ENCODE assay signal across 8 cellular contexts in the genomic region with DNA sequence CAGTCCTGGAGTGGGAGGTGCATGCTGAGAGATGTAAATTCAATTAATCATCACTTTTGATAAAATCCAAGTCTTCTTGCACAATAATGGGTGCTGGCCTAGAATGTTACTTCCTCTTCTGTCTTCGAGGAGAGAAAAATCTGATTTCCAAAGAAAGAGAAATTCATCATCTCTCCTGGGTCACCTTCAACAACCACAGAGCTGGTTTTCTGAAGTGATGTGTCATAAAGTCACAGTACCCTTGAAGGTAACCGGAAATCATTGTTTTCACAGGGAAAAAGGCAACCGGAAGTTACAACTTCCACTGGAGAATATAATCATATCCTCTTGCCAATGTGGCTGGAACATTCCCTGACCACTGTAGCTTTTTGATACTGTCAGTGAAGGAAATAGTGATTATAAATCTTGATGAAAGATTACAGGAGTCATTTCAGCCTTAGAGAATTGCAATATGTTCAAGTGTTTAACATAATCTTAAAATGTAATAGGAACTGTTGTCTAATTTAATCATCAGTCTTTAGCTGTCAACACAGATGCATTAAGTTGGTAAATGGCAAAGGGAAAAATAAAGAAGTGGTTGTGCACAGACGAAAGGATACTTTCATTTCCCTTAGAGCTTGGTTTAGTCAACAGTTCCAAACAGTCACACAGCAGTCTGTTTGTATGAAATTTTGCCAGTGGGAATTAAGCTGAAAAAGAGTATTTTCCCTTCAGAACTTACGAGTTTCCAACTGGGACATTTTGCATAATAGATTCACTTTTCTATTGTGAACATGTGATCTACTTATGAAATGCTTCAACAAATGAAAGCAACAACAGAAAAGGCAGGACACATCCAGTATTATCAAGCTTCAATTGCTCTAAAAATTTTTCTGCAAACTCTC.
DNase-seq lines count a peak whose midpoint lies in the region; ATAC-seq and TF ChIP-seq lines count a peak whose summit lies in the region.

No MANE protein-coding gene starts in this region.

- ATAC-seq in HG03039 (IDR thresholded peaks at IDR 0.05; ENCODE audit: unreplicated experiment) = no peak
- no peak for ATAC-seq in GM21390 (IDR thresholded peaks at IDR 0.05; ENCODE audit: unreplicated experiment)
- ATAC-seq in WTC11 = no peak

- no peaks in the 10 kb centered on the region for H3K27me3 Mint-ChIP-seq in osteocyte (ENCODE audit: unreplicated experiment)
- H3K27me3 Mint-ChIP-seq in WTC11 (ENCODE audit: low read depth) = no peaks in the 10 kb centered on the region; the same call in 1 of the 2 replicates

- H3K4me3 Mint-ChIP-seq in osteocyte (ENCODE audit: unreplicated experiment) = no peak overlapping the region
- no peak overlapping the region for H3K4me3 Mint-ChIP-seq in WTC11

- H3K9me3 Mint-ChIP-seq in osteocyte (ENCODE audit: unreplicated experiment) (no peaks in the 10 kb centered on the region), WTC11 (no peaks in the 10 kb centered on the region)

- H3K4me3 ChIP-seq in SK-N-MC = peak overlapping the region; percentile 53
- H3K4me3 ChIP-seq in esophagus (ENCODE audit: low read depth in 1 of 2, low read length in 2 of 2) = no peak overlapping the region

- H3K4me1 Mint-ChIP-seq in osteocyte (ENCODE audit: unreplicated experiment) (peaks cover 33% of the 10 kb centered on the region), WTC11 (peaks cover 29% of the 10 kb centered on the region)

- 9 to 23% methylated on average over 5 of the region's 5 CpGs for WGBS in esophagus, 2 donors

- TF ChIP-seq CTCF in osteocyte (IDR thresholded peaks at IDR 0.05) (no peak), WTC11 (IDR thresholded peaks at IDR 0.05) (no peak)

- H3K36me3 Mint-ChIP-seq in osteocyte (ENCODE audit: unreplicated experiment) (no peaks in the 10 kb centered on the region), WTC11 (no peaks in the 10 kb centered on the region)

- POLR2A ChIA-PET in WTC11 (lab: Charles Lee) = no interaction called here

- H3K4me1 ChIP-seq in esophagus (ENCODE audit: control insufficient read depth in 2 of 2, insufficient read depth in 2 of 2, low read length in 1 of 2) = no peaks in the 10 kb centered on the region

- H3K9me3 ChIP-seq in SK-N-MC (ENCODE audit: low read depth, low read length) = no peaks in the 10 kb centered on the region
- H3K9me3 ChIP-seq in esophagus (ENCODE audit: control insufficient read depth in 2 of 2, insufficient read depth in 1 of 2, low read depth in 1 of 2, low read length in 1 of 2) = no peaks in the 10 kb centered on the region

- H3K27me3 ChIP-seq in esophagus (ENCODE audit: control insufficient read depth in 1 of 2, insufficient read depth in 2 of 2, low read length in 2 of 2) = no peaks in the 10 kb centered on the region

- CTCF ChIA-PET in WTC11 (lab: Charles Lee) = interaction anchor here (1.0 to 1.2 kb wide), 2 partner anchors 91 to 121 kb away, joined by 3 to 4 read pairs; no protein-coding TSS in a partner anchor

- H3K36me3 ChIP-seq in SK-N-MC (ENCODE audit: insufficient read depth, low read length) (no peaks in the 10 kb centered on the region), esophagus (ENCODE audit: control insufficient read depth in 2 of 2, insufficient read depth in 2 of 2, low read length in 1 of 2) (no peaks in the 10 kb centered on the region)

- peak overlapping the region; percentile 86 for H3K27ac ChIP-seq in SK-N-MC
- peak overlapping the region; percentile 10 to 81 for H3K27ac ChIP-seq in esophagus (ENCODE audit: low read depth in 2 of 2, low read length in 1 of 2)

- peak overlapping the region; percentile 72 for H3K27ac Mint-ChIP-seq in osteocyte (ENCODE audit: unreplicated experiment)
- H3K27ac Mint-ChIP-seq in WTC11 = no peak overlapping the region

- no peak overlapping the region for H3K9ac ChIP-seq in SK-N-MC (ENCODE audit: insufficient read length)

- peak; percentile 58 for DNase-seq in HCEC 1CT
- no peak for DNase-seq in SK-N-MC (ENCODE audit: low read depth, low spot score)
- no peak for DNase-seq in osteocyte (ENCODE audit: extremely low spot score, unreplicated experiment)
- DNase-seq in DMS79 (lab: John Stamatoyannopoulos, UW) = no peak
- DNase-seq in WTC11 (ENCODE audit: low spot score) = no peak

TF ChIP-seq in WTC11, 78 proteins besides CTCF, POLR2A, EP300 and RAD21:
- TF ChIP-seq ZNF219 (CRISPR knock-in tag; IDR thresholded peaks at IDR 0.05; ENCODE audit: borderline replicate concordance) (no peak), TCF7 (CRISPR knock-in tag; IDR thresholded peaks at IDR 0.05; ENCODE audit: low read depth) (no peak), ZNF317 (CRISPR knock-in tag; IDR thresholded peaks at IDR 0.05; ENCODE audit: borderline replicate concordance, low read depth) (no peak)
- TF ChIP-seq, protein P1, sequence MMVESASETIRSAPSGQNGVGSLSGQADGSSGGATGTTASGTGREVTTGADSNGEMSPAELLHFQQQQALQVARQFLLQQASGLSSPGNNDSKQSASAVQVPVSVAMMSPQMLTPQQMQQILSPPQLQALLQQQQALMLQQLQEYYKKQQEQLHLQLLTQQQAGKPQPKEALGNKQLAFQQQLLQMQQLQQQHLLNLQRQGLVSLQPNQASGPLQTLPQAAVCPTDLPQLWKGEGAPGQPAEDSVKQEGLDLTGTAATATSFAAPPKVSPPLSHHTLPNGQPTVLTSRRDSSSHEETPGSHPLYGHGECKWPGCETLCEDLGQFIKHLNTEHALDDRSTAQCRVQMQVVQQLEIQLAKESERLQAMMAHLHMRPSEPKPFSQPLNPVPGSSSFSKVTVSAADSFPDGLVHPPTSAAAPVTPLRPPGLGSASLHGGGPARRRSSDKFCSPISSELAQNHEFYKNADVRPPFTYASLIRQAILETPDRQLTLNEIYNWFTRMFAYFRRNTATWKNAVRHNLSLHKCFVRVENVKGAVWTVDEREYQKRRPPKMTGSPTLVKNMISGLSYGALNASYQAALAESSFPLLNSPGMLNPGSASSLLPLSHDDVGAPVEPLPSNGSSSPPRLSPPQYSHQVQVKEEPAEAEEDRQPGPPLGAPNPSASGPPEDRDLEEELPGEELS (CRISPR knock-in tag; IDR thresholded peaks at IDR 0.05) = no peak
